Comparison of ENCODE assay signal across 32 cellular contexts in the genomic region with DNA sequence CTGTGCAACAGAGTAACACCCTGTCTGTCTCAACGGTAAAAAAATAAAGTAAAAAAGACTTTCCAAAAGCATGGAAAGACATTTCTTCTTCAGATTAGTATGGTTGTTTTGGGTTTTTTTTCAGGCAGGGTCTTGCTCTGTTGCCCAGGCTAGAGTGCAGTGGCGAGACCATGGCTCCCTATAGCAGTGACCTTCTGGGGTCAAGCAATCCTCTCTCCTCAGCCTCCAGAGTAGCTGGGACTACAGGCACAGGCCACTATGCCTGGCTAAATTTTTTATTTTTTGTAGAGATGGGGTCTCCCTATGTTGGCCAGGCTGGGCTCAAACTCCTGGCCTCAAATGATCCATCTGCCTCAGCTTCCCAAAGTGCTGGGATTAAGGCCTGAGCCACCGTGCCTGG.
"Had no signal": no experiment of that assay in that cellular context is flagged by ENCODE, and none has a peak within 500 bp of the region (broad histone marks: within the 10 kb centered on the region; RNA-seq: fewer than 3 reads in every experiment).

No MANE protein-coding gene starts in this region.

- H3K4me1 Mint-ChIP-seq: activated T-helper 17 cell treated with anti-CD3 and anti-CD28 coated beads, Interleukin-2, amount 50 U/mL, for 72 hours had no signal

- DNase-seq: activated CD4-positive, alpha-beta memory T cell treated with anti-CD3 and anti-CD28 coated beads for 36 hours; activated CD4-positive, alpha-beta T cell treated with anti-CD3 and anti-CD28 coated beads for 1 hour; activated CD4-positive, alpha-beta T cell treated with anti-CD3 and anti-CD28 coated beads for 4 hours; activated CD4-positive, CD25-positive, alpha-beta regulatory T cell; activated CD8-positive, alpha-beta memory T cell treated with anti-CD3 and anti-CD28 coated beads for 24 hours; activated effector memory CD4-positive, alpha-beta T cell treated with Interleukin-2 at 50 U/mL for 16 hours; activated gamma-delta T cell treated with Interleukin-2 at 50 U/mL for 16 hours; activated naive CD4-positive, alpha-beta T cell treated with anti-CD3 and anti-CD28 coated beads, Interleukin-2, amount 50 U/mL, for 16 hours; activated naive CD4-positive, alpha-beta T cell treated with Interleukin-2 at 50 U/mL for 16 hours; activated T-cell treated with anti-CD3 and anti-CD28 coated beads, Interleukin-2, amount 50 U/mL, for 4 hours; amniotic stem cell; anterior cingulate cortex; brain microvascular endothelial cell; cortex of kidney; dermis blood vessel endothelial cell; effector CD4-positive, alpha-beta T cell; effector memory CD8-positive, alpha-beta T cell; erythroblast; foreskin keratinocyte; gastrocnemius medialis; glutamatergic neuron; heart left ventricle; hypothalamus; T-helper 17 cell; T1000; WERI-Rb-1 had no signal

- H3K4me3 Mint-ChIP-seq: activated CD4-positive, alpha-beta memory T cell treated with anti-CD3 and anti-CD28 coated beads for 36 hours; activated naive CD8-positive, alpha-beta T cell; activated T-cell treated with anti-CD3 and anti-CD28 coated beads, Interleukin-2, amount 50 U/mL, for 4 hours; activated T-helper 17 cell treated with anti-CD3 and anti-CD28 coated beads, Interleukin-2, amount 50 U/mL, for 72 hours; effector memory CD8-positive, alpha-beta T cell; T-helper 17 cell; T-helper 2 cell treated with Interferon-gamma antibody and Interleukin-4, amounts not matched to agents 5 μg/mL and 100 μg/mL, for 36 hours had no signal

- H3K36me3 ChIP-seq: brain microvascular endothelial cell had no signal

- H3K9me3 Mint-ChIP-seq: activated CD4-positive, alpha-beta memory T cell treated with anti-CD3 and anti-CD28 coated beads for 36 hours; activated T-cell treated with anti-CD3 and anti-CD28 coated beads, Interleukin-2, amount 50 U/mL, for 4 hours; activated T-helper 17 cell treated with anti-CD3 and anti-CD28 coated beads, Interleukin-2, amount 50 U/mL, for 72 hours; effector memory CD8-positive, alpha-beta T cell; T-helper 2 cell treated with Interferon-gamma antibody and Interleukin-4, amounts not matched to agents 5 μg/mL and 100 μg/mL, for 36 hours had no signal

- FAIRE-seq: astrocyte, colon had no signal

- H3K27me3 ChIP-seq: brain microvascular endothelial cell, esophagus muscularis mucosa, foreskin keratinocyte, gastrocnemius medialis, heart left ventricle had no signal

- H3K4me3 ChIP-seq: esophagus muscularis mucosa, gastrocnemius medialis, heart left ventricle had no signal

- H3K27me3 Mint-ChIP-seq: activated CD4-positive, alpha-beta memory T cell treated with anti-CD3 and anti-CD28 coated beads for 36 hours; activated naive CD8-positive, alpha-beta T cell; activated T-helper 17 cell treated with anti-CD3 and anti-CD28 coated beads, Interleukin-2, amount 50 U/mL, for 72 hours; effector memory CD8-positive, alpha-beta T cell; T-helper 17 cell had no signal

- H3K27ac ChIP-seq: brain microvascular endothelial cell, esophagus muscularis mucosa, foreskin keratinocyte, gastrocnemius medialis, heart left ventricle, WERI-Rb-1 had no signal

- H3K9me3 ChIP-seq: esophagus muscularis mucosa, gastrocnemius medialis, heart left ventricle had no signal

- H3K36me3 Mint-ChIP-seq: activated naive CD8-positive, alpha-beta T cell had no signal

- H3K4me1 ChIP-seq: esophagus muscularis mucosa, foreskin keratinocyte, gastrocnemius medialis, heart left ventricle had no signal

- ATAC-seq: activated T-cell treated with anti-CD3 and anti-CD28 coated beads, Interleukin-2, amount 50 U/mL, for 4 hours; activated T-helper 17 cell treated with anti-CD3 and anti-CD28 coated beads, Interleukin-2, amount 50 U/mL, for 72 hours; effector memory CD8-positive, alpha-beta T cell; foreskin keratinocyte; gastrocnemius medialis; heart left ventricle; T-helper 17 cell had no signal

- H3K27ac Mint-ChIP-seq: activated CD4-positive, alpha-beta memory T cell treated with anti-CD3 and anti-CD28 coated beads for 36 hours; activated naive CD8-positive, alpha-beta T cell; activated T-helper 17 cell treated with anti-CD3 and anti-CD28 coated beads, Interleukin-2, amount 50 U/mL, for 72 hours; T-helper 2 cell treated with Interferon-gamma antibody and Interleukin-4, amounts not matched to agents 5 μg/mL and 100 μg/mL, for 36 hours had no signal
